7 cellular contexts compared by ENCODE assay signal in the genomic region with DNA sequence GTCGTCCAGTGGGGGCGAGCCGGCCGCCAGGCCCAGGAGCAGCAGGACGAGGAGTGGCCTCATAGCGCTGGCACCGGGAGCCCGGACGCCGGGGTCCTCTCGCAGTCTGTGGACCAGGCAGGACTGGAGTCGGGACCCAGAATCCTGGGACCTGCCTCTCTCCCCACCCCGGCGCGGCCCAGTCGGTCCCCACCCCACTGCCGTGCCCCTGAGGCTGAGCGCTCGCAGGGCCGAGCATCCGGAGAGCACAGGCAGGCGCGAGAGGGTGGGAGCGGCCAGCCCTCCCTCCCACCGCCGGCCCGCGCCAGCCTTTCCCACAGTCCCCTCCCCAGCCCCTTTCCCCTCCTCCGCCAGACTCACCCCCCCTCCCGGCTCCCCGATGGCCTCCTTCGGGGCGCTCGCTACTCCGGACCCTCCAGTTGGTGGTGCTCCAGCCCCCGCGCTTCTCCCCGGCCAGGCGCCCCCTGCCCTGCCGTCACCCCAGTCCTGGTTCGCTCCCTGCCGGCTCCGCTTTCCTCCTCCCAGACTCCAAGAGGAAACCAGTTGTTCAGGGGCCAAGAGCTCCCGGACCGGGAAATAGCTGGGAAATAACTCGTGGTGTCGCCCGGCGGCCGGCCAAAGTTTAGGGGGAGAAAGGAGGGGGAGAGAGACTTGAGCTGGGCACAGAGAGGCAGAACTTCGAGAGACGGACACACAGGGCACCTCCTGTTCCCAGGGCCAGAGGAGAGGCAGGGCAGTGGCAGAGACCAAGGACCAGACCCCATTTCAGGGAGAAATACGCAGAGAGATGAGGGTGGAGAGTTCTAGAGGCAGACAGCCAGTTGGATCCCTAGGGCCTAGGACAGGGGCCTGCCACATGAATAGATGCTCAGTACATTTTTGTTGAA. TPM values are rescaled to one million over a fixed set of nuclear protein-coding genes. Genes with fewer than 3 reads are reported as not detected.
A peak's percentile ranks its signal among the peaks of the same experiment; 100 is the strongest.
DNase-seq lines count a peak whose midpoint lies in the region; ATAC-seq, FAIRE-seq and TF ChIP-seq lines count a peak whose summit lies in the region.

A gene with protein sequence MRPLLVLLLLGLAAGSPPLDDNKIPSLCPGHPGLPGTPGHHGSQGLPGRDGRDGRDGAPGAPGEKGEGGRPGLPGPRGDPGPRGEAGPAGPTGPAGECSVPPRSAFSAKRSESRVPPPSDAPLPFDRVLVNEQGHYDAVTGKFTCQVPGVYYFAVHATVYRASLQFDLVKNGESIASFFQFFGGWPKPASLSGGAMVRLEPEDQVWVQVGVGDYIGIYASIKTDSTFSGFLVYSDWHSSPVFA (minus strand): TSS at position 549 of the 887 bp plus-strand sequence. CDS start 486 bp downstream, at position 63.

- WGBS in mesenchymal stem cell, result 4% methylated on average over 49 of the region's 53 CpGs
- WGBS in tibial nerve, 2 donors, result 1 to 2% methylated on average over 24 to 43 of the region's 53 CpGs

- H3K9me2 ChIP-seq in OCI-LY1 (ENCODE audit: low read depth, low read length), result no peaks in the 10 kb centered on the region

- peak within 1 kb of the TSS; percentile 86 to 94 for H3K18ac ChIP-seq in mesenchymal stem cell (ENCODE audit: low read depth in 1 of 2, low read length in 2 of 2)

- peak within 1 kb of the TSS; percentile 78 to 90 for H2BK12ac ChIP-seq in mesenchymal stem cell (ENCODE audit: low read length in 2 of 2)

- H4K8ac ChIP-seq in mesenchymal stem cell (ENCODE audit: low read length), result peak within 1 kb of the TSS; percentile 92

- peak within 1 kb of the TSS; percentile 34 to 55 for H3K23ac ChIP-seq in mesenchymal stem cell (ENCODE audit: low read length in 2 of 2)

- H3K4me3 ChIP-seq in OCI-LY1 (ENCODE audit: low read depth, low read length, poor library complexity, severe bottlenecking) (peak within 1 kb of the TSS; percentile 45), mesenchymal stem cell (ENCODE audit: insufficient read depth in 1 of 2, low read depth in 1 of 2, low read length in 2 of 2) (peak within 1 kb of the TSS; percentile 35 to 77), tibial nerve (peak within 1 kb of the TSS; percentile 53 to 74 (median 63))

- H3K27ac ChIP-seq in OCI-LY1 (ENCODE audit: low read depth, low read length, poor library complexity, severe bottlenecking) (no peak within 1 kb of the TSS), mesenchymal stem cell (ENCODE audit: low read length, poor library complexity, severe bottlenecking) (no peak within 1 kb of the TSS), tibial nerve (peak within 1 kb of the TSS; percentile 83 to 97 (median 94))

- H3K4me1 ChIP-seq in OCI-LY1 (ENCODE audit: insufficient read depth, low read length, severe bottlenecking) (peaks cover 43% of the 10 kb centered on the region), mesenchymal stem cell (ENCODE audit: control insufficient read depth, insufficient read depth, low read depth, low read length) (peaks cover 32% of the 10 kb centered on the region), tibial nerve (peaks cover 0 to 61% (median 32%) of the 10 kb centered on the region in 4 donors)

- peak within 1 kb of the TSS; percentile 71 for H4K91ac ChIP-seq in mesenchymal stem cell (ENCODE audit: low read length)

- H2BK5ac ChIP-seq in mesenchymal stem cell (ENCODE audit: low read depth, low read length, poor library complexity, severe bottlenecking), result no peak within 1 kb of the TSS

- no peak for FAIRE-seq in urothelium cell line (lab: Jason Lieb, UNC)

- H3K14ac ChIP-seq in mesenchymal stem cell (ENCODE audit: low read length in 2 of 2), result peak within 1 kb of the TSS in 1 of 2 experiments; percentile 70

- no peaks in the 10 kb centered on the region for H3K79me2 ChIP-seq in OCI-LY1 (ENCODE audit: insufficient read depth, low read length)

- TF ChIP-seq POLR2A in tibial nerve (IDR thresholded peaks at IDR 0.05), result peak in 1 of 2 donors; percentile 42

- H3K4me2 ChIP-seq in OCI-LY1 (ENCODE audit: low read length), result peak within 1 kb of the TSS; percentile 65
- peak within 1 kb of the TSS; percentile 70 for H3K4me2 ChIP-seq in mesenchymal stem cell (ENCODE audit: low read length, poor library complexity, severe bottlenecking)

- ATAC-seq in HG03139 (IDR thresholded peaks at IDR 0.05; ENCODE audit: unreplicated experiment), result no peak

- in situ Hi-C loops in endometrial microvascular endothelial cells (cut with HindIII; ENCODE audit: inconsistent ontology term, low pct_unique_long_range_greater_than_20kb, low sequenced_read_pairs), result no loop called here

- no peak within 1 kb of the TSS for H2AFZ ChIP-seq in OCI-LY1 (ENCODE audit: low read length)
- H2AFZ ChIP-seq in mesenchymal stem cell (ENCODE audit: low read depth, low read length), result peak within 1 kb of the TSS; percentile 73

- no peaks in the 10 kb centered on the region; the same call in 1 of the 2 replicates for H3K36me3 ChIP-seq in OCI-LY1 (ENCODE audit: insufficient read depth, low read length)
- H3K36me3 ChIP-seq in mesenchymal stem cell (ENCODE audit: control insufficient read depth in 1 of 2, insufficient read depth in 2 of 2, low read depth in 1 of 2, low read length in 2 of 2), result peaks cover 15 to 17% of the 10 kb centered on the region in 2 experiments
- peaks cover 0 to 22% (median 0%) of the 10 kb centered on the region in 3 donors for H3K36me3 ChIP-seq in tibial nerve

- H3K79me1 ChIP-seq in mesenchymal stem cell (replicated peaks; ENCODE audit: low read length, poor library complexity, severe bottlenecking), result peaks cover 20% of the 10 kb centered on the region

- H2AK5ac ChIP-seq in mesenchymal stem cell (ENCODE audit: low read length, severe bottlenecking), result no peak within 1 kb of the TSS

- H3K27me3 ChIP-seq in OCI-LY1 (ENCODE audit: insufficient read depth, low read length), result peaks cover 4% of the 10 kb centered on the region; the same call in 1 of the 2 replicates
- H3K27me3 ChIP-seq in mesenchymal stem cell (ENCODE audit: control insufficient read depth in 1 of 2, insufficient read depth in 1 of 2, low read length in 2 of 2), result peaks cover 18 to 63% of the 10 kb centered on the region in 2 experiments
- no peaks in the 10 kb centered on the region for H3K27me3 ChIP-seq in tibial nerve

- peak within 1 kb of the TSS; percentile 93 for H2BK15ac ChIP-seq in mesenchymal stem cell (ENCODE audit: low read depth, poor library complexity, severe bottlenecking)

- TF ChIP-seq CTCF in OCI-LY1 (IDR thresholded peaks at IDR 0.05; ENCODE audit: low read length) (no peak), tibial nerve (IDR thresholded peaks at IDR 0.05) (no peak)

- TF ChIP-seq EP300 in tibial nerve (IDR thresholded peaks at IDR 0.05), result peak in 1 of 2 donors; percentile 80

- DNase-seq in mesenchymal stem cell (peak; percentile 74), tibial nerve (ENCODE audit: low spot score in 2 of 2) (peak; percentile 76 to 92), GOT3 (lab: John Stamatoyannopoulos, UW) (no peak), urothelium cell line (ENCODE audit: low spot score) (no peak)

- H3K9ac ChIP-seq in OCI-LY1 (ENCODE audit: low read length) (no peak within 1 kb of the TSS; the same call in 1 of the 2 replicates), mesenchymal stem cell (ENCODE audit: low read length) (peak within 1 kb of the TSS; percentile 77)

- H3K9me3 ChIP-seq in OCI-LY1 (ENCODE audit: low read length) (no peaks in the 10 kb centered on the region), mesenchymal stem cell (ENCODE audit: control insufficient read depth, low read length) (no peaks in the 10 kb centered on the region), tibial nerve (no peaks in the 10 kb centered on the region)

- H2BK120ac ChIP-seq in mesenchymal stem cell (ENCODE audit: low read depth, low read length), result peak within 1 kb of the TSS; percentile 94

- no peaks in the 10 kb centered on the region for H4K20me1 ChIP-seq in OCI-LY1 (ENCODE audit: insufficient read depth, low read length)

- peak within 1 kb of the TSS; percentile 72 to 99 for H3K4ac ChIP-seq in mesenchymal stem cell (ENCODE audit: low read depth in 1 of 2, low read length in 2 of 2)

- H3F3A ChIP-seq in OCI-LY1 (ENCODE audit: insufficient read depth, low read length), result no peaks in the 10 kb centered on the region

RNA-seq across cellular contexts. Expression of the gene that starts here (rescaled TPM):
- 115 TPM for total RNA-seq in endometrial microvascular endothelial cells (ENCODE audit: inconsistent ontology term)
- 25.1 TPM for polyA plus RNA-seq in mesenchymal stem cell (2013, experiment 1 of 2)
- polyA plus RNA-seq in mesenchymal stem cell (2013, experiment 2 of 2), result 26.5 TPM
- 10 to 100 TPM; 12.5 to 55.2 (median 34.1) TPM for total RNA-seq in tibial nerve

Comparison
In these comparisons a context has a peak if more than half of its experiments do, and no peak if none do; other contexts are left out.
1. H3K27ac ChIP-seq: peak in tibial nerve (4 of 4); none in OCI-LY1 (single experiment) and mesenchymal stem cell (single experiment).
2. DNase-seq: peak in mesenchymal stem cell (single experiment) and tibial nerve (2 of 2); none in GOT3 (single experiment) and urothelium cell line (single experiment).
3. Peak in every context shown above with its lines, with median percentiles within 50 percentile points of each other: H3K4me3 ChIP-seq.